22 cellular contexts compared by ENCODE assay signal in the genomic region with DNA sequence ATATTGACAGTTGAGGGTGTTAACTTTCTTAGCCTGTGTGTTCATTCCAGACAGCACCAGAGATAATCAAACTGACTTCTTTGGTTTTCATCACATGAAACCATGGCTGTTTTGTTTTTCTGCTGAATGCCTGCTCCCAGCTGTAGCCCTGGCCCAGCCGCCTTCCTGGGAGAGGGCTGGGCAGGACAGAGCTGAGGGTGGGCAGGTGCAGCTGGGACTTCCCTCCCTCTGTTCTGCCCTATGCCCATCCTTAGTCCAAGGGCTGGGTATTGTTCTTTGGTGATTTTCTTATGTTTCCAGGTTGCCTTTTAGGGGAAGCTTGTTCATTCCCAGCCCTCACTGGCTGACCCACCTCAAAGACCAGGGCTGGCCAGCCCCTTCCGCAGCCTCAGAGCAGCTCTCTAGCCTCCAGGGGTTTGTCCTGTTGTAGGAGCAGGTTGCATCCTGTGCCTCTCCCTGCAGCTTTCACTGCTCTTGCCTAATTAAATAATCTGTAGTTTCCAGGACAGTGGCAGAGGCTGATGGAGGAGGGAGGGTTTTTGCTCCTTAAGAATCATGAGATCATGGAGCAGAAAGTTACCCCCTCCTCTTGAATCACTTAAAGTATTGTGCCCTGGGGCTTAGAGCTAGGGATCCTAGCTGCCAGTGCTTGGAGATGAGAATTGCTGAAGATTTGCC.
DNase-seq lines count a peak whose midpoint lies in the region; ATAC-seq and TF ChIP-seq lines count a peak whose summit lies in the region.
"Had no signal": no experiment of that assay in that cellular context is flagged by ENCODE, and none has a peak within 500 bp of the region (broad histone marks: within the 10 kb centered on the region; RNA-seq: fewer than 3 reads in every experiment).

No MANE protein-coding gene starts in this region.

- no peak overlapping the region for H4K8ac ChIP-seq in mesenchymal stem cell (ENCODE audit: low read length)

- TF ChIP-seq EP300 in transverse colon (IDR thresholded peaks at IDR 0.05; ENCODE audit: low read depth): no peak

- no peak overlapping the region for H3K4me2 ChIP-seq in mesenchymal stem cell (ENCODE audit: low read length, poor library complexity, severe bottlenecking)

- no peaks in the 10 kb centered on the region for H3K27me3 ChIP-seq in mesenchymal stem cell (ENCODE audit: control insufficient read depth in 1 of 2, insufficient read depth in 1 of 2, low read length in 2 of 2)
- H3K27me3 ChIP-seq in transverse colon: no peaks in the 10 kb centered on the region
- no peaks in the 10 kb centered on the region for H3K27me3 ChIP-seq in HAP-1 (ENCODE audit: low read depth)
- H3K27me3 ChIP-seq: spleen, tibial artery had no signal

- H3K4me3 ChIP-seq in mesenchymal stem cell (ENCODE audit: insufficient read depth in 1 of 2, low read depth in 1 of 2, low read length in 2 of 2): no peak overlapping the region
- no peak overlapping the region for H3K4me3 ChIP-seq in transverse colon
- H3K4me3 ChIP-seq in foreskin fibroblast (ENCODE audit: low read depth in 1 of 2, low read length in 2 of 2): no peak overlapping the region
- H3K4me3 ChIP-seq in HAP-1: no peak overlapping the region
- H3K4me3 ChIP-seq: spleen, tibial artery had no signal

- peaks cover 19% of the 10 kb centered on the region for H3K4me1 ChIP-seq in mesenchymal stem cell (ENCODE audit: control insufficient read depth, insufficient read depth, low read depth, low read length)
- H3K4me1 ChIP-seq in transverse colon: peaks cover 0 to 9% (median 3%) of the 10 kb centered on the region in 4 donors
- peaks cover 7% of the 10 kb centered on the region; the same call in 1 of the 2 replicates for H3K4me1 ChIP-seq in HAP-1
- H3K4me1 ChIP-seq: spleen, tibial artery had no signal

- no peaks in the 10 kb centered on the region for H3K9me3 ChIP-seq in mesenchymal stem cell (ENCODE audit: control insufficient read depth, low read length)
- H3K9me3 ChIP-seq in transverse colon: no peaks in the 10 kb centered on the region
- H3K9me3 ChIP-seq in HAP-1: no peaks in the 10 kb centered on the region
- H3K9me3 ChIP-seq: tibial artery had no signal

- no peak overlapping the region for H4K91ac ChIP-seq in mesenchymal stem cell (ENCODE audit: low read length)

- TF ChIP-seq POLR2A in transverse colon (IDR thresholded peaks at IDR 0.05): no peak

- peak overlapping the region; percentile 54 for H2BK15ac ChIP-seq in mesenchymal stem cell (ENCODE audit: low read depth, poor library complexity, severe bottlenecking)

- no peak for ATAC-seq in GM19463 (IDR thresholded peaks at IDR 0.05; ENCODE audit: unreplicated experiment)
- ATAC-seq: activated T-cell treated with anti-CD3 and anti-CD28 coated beads, Interleukin-2, amount 50 U/mL, for 4 hours; left lobe of liver; T-cell had no signal

- intact Hi-C loops in transverse colon (cut with DNase I; ENCODE audit: low total_unique reads): no loop called here

- H3K23ac ChIP-seq in mesenchymal stem cell (ENCODE audit: low read length in 2 of 2): no peak overlapping the region

- peaks cover 40 to 67% of the 10 kb centered on the region in 2 experiments for H3K36me3 ChIP-seq in mesenchymal stem cell (ENCODE audit: control insufficient read depth in 1 of 2, insufficient read depth in 2 of 2, low read depth in 1 of 2, low read length in 2 of 2)
- H3K36me3 ChIP-seq in transverse colon: no peaks in the 10 kb centered on the region
- H3K36me3 ChIP-seq in HAP-1 (replicated peaks): no peaks in the 10 kb centered on the region
- H3K36me3 ChIP-seq: spleen, tibial artery had no signal

- in situ Hi-C loops in transverse colon (cut with MboI; ENCODE audit: low pct_ligation_motif_present in 1 of 4, low pct_unique_long_range_greater_than_20kb in 1 of 4, low sequenced_read_pairs in 3 of 4): no loop called here
- in situ Hi-C loops in HAP-1 (cut with MboI; ENCODE audit: low sequenced_read_pairs): no loop called here

- no peak overlapping the region for H2AFZ ChIP-seq in mesenchymal stem cell (ENCODE audit: low read depth, low read length)

- H3K27ac ChIP-seq in angular gyrus (ENCODE audit: low read depth, low read length) (peak overlapping the region; percentile 60), mesenchymal stem cell (ENCODE audit: low read length, poor library complexity, severe bottlenecking) (peak overlapping the region; percentile 37), transverse colon (peak overlapping the region in 3 of 4 donors; percentile 69 to 77 (median 73))
- H3K27ac ChIP-seq: 22Rv1, spleen, tibial artery had no signal

- H3K79me1 ChIP-seq in mesenchymal stem cell (replicated peaks; ENCODE audit: low read length, poor library complexity, severe bottlenecking): peaks cover 1% of the 10 kb centered on the region

- H2BK12ac ChIP-seq in mesenchymal stem cell (ENCODE audit: low read length in 2 of 2): peak overlapping the region; percentile 54 to 86

- no peak overlapping the region for H2BK5ac ChIP-seq in mesenchymal stem cell (ENCODE audit: low read depth, low read length, poor library complexity, severe bottlenecking)

- H3K18ac ChIP-seq in mesenchymal stem cell (ENCODE audit: low read depth in 1 of 2, low read length in 2 of 2): peak overlapping the region; percentile 49 to 67

- H3K4ac ChIP-seq in mesenchymal stem cell (ENCODE audit: low read depth in 1 of 2, low read length in 2 of 2): peak overlapping the region; percentile 14 to 64

- peak overlapping the region; percentile 10 for H3K9ac ChIP-seq in mesenchymal stem cell (ENCODE audit: low read length)

- peak; percentile 32 for DNase-seq in DMS79 treated with DMSO at 0.1 percent for 48 hours (lab: John Stamatoyannopoulos, UW)
- DNase-seq in DMS79 (lab: John Stamatoyannopoulos, UW): no peak
- no peak for DNase-seq in mesenchymal stem cell
- no peak for DNase-seq in transverse colon
- DNase-seq in foreskin fibroblast: no peak
- DNase-seq in HAP-1 (ENCODE audit: low spot score in 2 of 2): no peak
- DNase-seq: activated CD4-positive, alpha-beta memory T cell treated with anti-CD3 and anti-CD28 coated beads, Interleukin-2, amount 10 ng/mL, durations not matched to agents 7 days and 5 days; activated T-cell treated with anti-CD3 and anti-CD28 coated beads, Interleukin-2, amount 50 U/mL, for 4 hours; effector CD4-positive, alpha-beta T cell; HCEC 1CT; NCI-H1417 treated with DMSO at 0.1 percent for 48 hours; NCI-H226; NK-92 treated with Interleukin-12 subunit alpha and Interleukin-12 subunit beta, amount 100 ng/mL, for 24 hours; posterior cingulate gyrus; RPMI8226; spleen; T-cell; tibial artery had no signal

- H2AK5ac ChIP-seq in mesenchymal stem cell (ENCODE audit: low read length, severe bottlenecking): no peak overlapping the region

- WGBS in mesenchymal stem cell: 86% methylated on average over 2 of the region's 2 CpGs
- 71 to 80% methylated on average over 1 to 2 of the region's 2 CpGs for WGBS in transverse colon (ENCODE audit: low coverage in 1 of 2), 2 donors

- no peak for TF ChIP-seq CTCF in transverse colon (IDR thresholded peaks at IDR 0.05)
- TF ChIP-seq CTCF in foreskin fibroblast (IDR thresholded peaks at IDR 0.05; ENCODE audit: low read depth, low read length): no peak

- peak overlapping the region in 1 of 2 experiments; percentile 28 for H3K14ac ChIP-seq in mesenchymal stem cell (ENCODE audit: low read length in 2 of 2)

- no peak overlapping the region for H2BK120ac ChIP-seq in mesenchymal stem cell (ENCODE audit: low read depth, low read length)
